Comparison of ENCODE assay signal across 31 cellular contexts in the genomic region with DNA sequence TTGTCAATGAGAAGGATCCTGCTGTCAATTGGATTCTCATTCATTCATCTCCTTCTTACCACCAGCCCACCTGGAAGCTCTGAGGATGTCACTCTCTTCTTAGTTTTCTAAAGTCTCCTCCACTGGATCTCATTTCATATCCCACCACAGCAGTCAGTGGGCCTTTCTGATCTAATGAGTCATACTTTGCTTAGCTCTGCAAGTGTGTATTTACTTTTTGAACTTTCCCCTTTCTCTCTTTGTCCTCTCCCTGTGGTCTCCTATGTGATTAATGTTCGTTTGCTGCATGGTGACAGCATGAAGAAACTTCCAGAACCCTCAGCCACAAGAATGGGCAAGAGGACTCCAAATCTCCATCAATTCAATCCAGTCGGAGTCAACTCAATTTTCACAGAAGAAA.
A peak's percentile ranks its signal among the peaks of the same experiment; 100 is the strongest.
DNase-seq lines count a peak whose midpoint lies in the region; ATAC-seq and FAIRE-seq lines count a peak whose summit lies in the region.
"Had no signal": no experiment of that assay in that cellular context is flagged by ENCODE, and none has a peak within 500 bp of the region (broad histone marks: within the 10 kb centered on the region; RNA-seq: fewer than 3 reads in every experiment).

No MANE protein-coding gene starts in this region.

- peaks cover 10% of the 10 kb centered on the region for H3K9me3 Mint-ChIP-seq in T-helper 2 cell treated with Interferon-gamma antibody and Interleukin-4, amounts not matched to agents 5 μg/mL and 100 μg/mL, for 36 hours
- peaks cover 4% of the 10 kb centered on the region for H3K9me3 Mint-ChIP-seq in activated naive CD8-positive, alpha-beta T cell (ENCODE audit: low read depth)
- H3K9me3 Mint-ChIP-seq in naive thymus-derived CD4-positive, alpha-beta T cell: peaks cover 0 to 5% (median 3%) of the 10 kb centered on the region in 11 donors
- H3K9me3 Mint-ChIP-seq in stimulated activated effector memory CD8-positive, alpha-beta T cell treated with anti-CD3 and anti-CD28 coated beads, Interleukin-12 subunit alpha, Interleukin-12 subunit beta, amount 100 ng/mL, for 72 hours: no peaks in the 10 kb centered on the region
- H3K9me3 Mint-ChIP-seq: activated T-helper 1 cell treated with anti-CD3 and anti-CD28 coated beads, Interleukin-12 subunit alpha, Interleukin-12 subunit beta, Interleukin-2, Interleukin-4 antibody, amounts not matched to agents 30 ng/mL and 10 ng/mL and 1 ng/mL, durations not matched to agents 14 hours and 24 hours and 36 hours had no signal

- peak; percentile 23 for FAIRE-seq in GM19239 (lab: Jason Lieb, UNC)
- FAIRE-seq in HTR-8/SVneo (lab: Jason Lieb, UNC): no peak
- FAIRE-seq: GM18507, keratinocyte, TTC549 had no signal

- H3K27ac Mint-ChIP-seq in T-helper 2 cell treated with Interferon-gamma antibody and Interleukin-4, amounts not matched to agents 5 μg/mL and 100 μg/mL, for 36 hours: peak overlapping the region; percentile 79
- peak overlapping the region; percentile 74 for H3K27ac Mint-ChIP-seq in activated naive CD8-positive, alpha-beta T cell
- peak overlapping the region in 8 of 9 donors; percentile 68 to 92 (median 84) for H3K27ac Mint-ChIP-seq in naive thymus-derived CD4-positive, alpha-beta T cell
- no peak overlapping the region for H3K27ac Mint-ChIP-seq in stimulated activated effector memory CD8-positive, alpha-beta T cell treated with anti-CD3 and anti-CD28 coated beads, Interleukin-12 subunit alpha, Interleukin-12 subunit beta, amount 100 ng/mL, for 72 hours
- H3K27ac Mint-ChIP-seq: activated CD8-positive, alpha-beta memory T cell treated with anti-CD3 and anti-CD28 coated beads, Interleukin-2, amount 10 ng/mL, durations not matched to agents 7 days and 5 days; activated T-helper 1 cell treated with anti-CD3 and anti-CD28 coated beads, Interleukin-12 subunit alpha, Interleukin-12 subunit beta, Interleukin-2, Interleukin-4 antibody, amounts not matched to agents 30 ng/mL and 10 ng/mL and 1 ng/mL, durations not matched to agents 14 hours and 24 hours and 36 hours had no signal

- POLR2A ChIA-PET in naive thymus-derived CD4-positive, alpha-beta T cell (lab: Charles Lee): interaction anchor here (2.2 kb wide), 1 partner anchor 17 kb away, joined by 7 read pairs; no protein-coding TSS in a partner anchor

- H3K27ac ChIP-seq in naive thymus-derived CD4-positive, alpha-beta T cell (ENCODE audit: low read depth, low read length): peak overlapping the region; percentile 14
- H3K27ac ChIP-seq: 22Rv1, adrenal gland, cardiac muscle cell, gastroesophageal sphincter, parathyroid adenoma, PC-9, thyroid gland had no signal

- H3K9me3 ChIP-seq in naive thymus-derived CD4-positive, alpha-beta T cell (ENCODE audit: control insufficient read depth in 2 of 3, low read length in 3 of 3): no peaks in the 10 kb centered on the region
- H3K9me3 ChIP-seq: adrenal gland, gastroesophageal sphincter, thyroid gland had no signal

- peaks cover 5% of the 10 kb centered on the region for H3K27me3 Mint-ChIP-seq in T-helper 2 cell treated with Interferon-gamma antibody and Interleukin-4, amounts not matched to agents 5 μg/mL and 100 μg/mL, for 36 hours (ENCODE audit: low read depth)
- no peaks in the 10 kb centered on the region for H3K27me3 Mint-ChIP-seq in activated naive CD8-positive, alpha-beta T cell
- peaks cover 0 to 3% (median 0%) of the 10 kb centered on the region in 5 donors for H3K27me3 Mint-ChIP-seq in naive thymus-derived CD4-positive, alpha-beta T cell

- intact Hi-C loops in naive thymus-derived CD4-positive, alpha-beta T cell (cut with micrococcal nuclease): loop anchor here in 1 of 2 donors (1.0 kb wide), 1 partner anchor 17 kb away; no protein-coding TSS in a partner anchor

- no peaks in the 10 kb centered on the region for H3K27me3 ChIP-seq in naive thymus-derived CD4-positive, alpha-beta T cell (ENCODE audit: control insufficient read depth in 2 of 2, insufficient read depth in 2 of 2, low read length in 2 of 2)
- H3K27me3 ChIP-seq: adrenal gland, gastroesophageal sphincter, thyroid gland had no signal

- H3K36me3 ChIP-seq in naive thymus-derived CD4-positive, alpha-beta T cell (ENCODE audit: control insufficient read depth in 2 of 3, insufficient read depth in 3 of 3, low read length in 3 of 3): no peaks in the 10 kb centered on the region
- H3K36me3 ChIP-seq: adrenal gland, cardiac muscle cell, gastroesophageal sphincter, thyroid gland had no signal

- ATAC-seq in naive thymus-derived CD4-positive, alpha-beta T cell: no peak
- ATAC-seq in stimulated activated effector memory CD8-positive, alpha-beta T cell treated with anti-CD3 and anti-CD28 coated beads, Interleukin-12 subunit alpha, Interleukin-12 subunit beta, amount 100 ng/mL, for 72 hours: no peak
- ATAC-seq: activated CD8-positive, alpha-beta memory T cell treated with anti-CD3 and anti-CD28 coated beads, Interleukin-2, amount 10 ng/mL, durations not matched to agents 7 days and 5 days; gastroesophageal sphincter; right cardiac atrium had no signal

- H3K4me1 ChIP-seq in naive thymus-derived CD4-positive, alpha-beta T cell (ENCODE audit: control insufficient read depth in 2 of 2, insufficient read depth in 2 of 2, low read length in 2 of 2): peaks cover 0 to 20% of the 10 kb centered on the region in 2 donors
- H3K4me1 ChIP-seq: adrenal gland, gastroesophageal sphincter had no signal

- H3K4me1 Mint-ChIP-seq in T-helper 2 cell treated with Interferon-gamma antibody and Interleukin-4, amounts not matched to agents 5 μg/mL and 100 μg/mL, for 36 hours (ENCODE audit: low read depth): peaks cover 26% of the 10 kb centered on the region
- peaks cover 23% of the 10 kb centered on the region for H3K4me1 Mint-ChIP-seq in activated naive CD8-positive, alpha-beta T cell (ENCODE audit: low read depth)
- peaks cover 8 to 31% (median 29%) of the 10 kb centered on the region in 7 donors for H3K4me1 Mint-ChIP-seq in naive thymus-derived CD4-positive, alpha-beta T cell
- peaks cover 4% of the 10 kb centered on the region for H3K4me1 Mint-ChIP-seq in stimulated activated effector memory CD8-positive, alpha-beta T cell treated with anti-CD3 and anti-CD28 coated beads, Interleukin-12 subunit alpha, Interleukin-12 subunit beta, amount 100 ng/mL, for 72 hours

- no peak for DNase-seq in T-helper 2 cell treated with Interferon-gamma antibody and Interleukin-4, amounts not matched to agents 5 μg/mL and 100 μg/mL, for 36 hours (ENCODE audit: low spot score)
- DNase-seq in T-helper 2 cell (no peak), GM19239 (ENCODE audit: insufficient read length, low spot score) (no peak), hepatic stellate cell (ENCODE audit: low spot score) (no peak), HTR-8/SVneo (ENCODE audit: insufficient read length, low spot score) (no peak)
- no peak for DNase-seq in naive thymus-derived CD4-positive, alpha-beta T cell
- no peak for DNase-seq in stimulated activated effector memory CD8-positive, alpha-beta T cell treated with anti-CD3 and anti-CD28 coated beads, Interleukin-12 subunit alpha, Interleukin-12 subunit beta, amount 100 ng/mL, for 72 hours (ENCODE audit: low spot score in 2 of 2)
- DNase-seq: activated CD4-positive, CD25-positive, alpha-beta regulatory T cell treated with anti-CD3 and anti-CD28 coated beads, Interleukin-2, amount 50 U/mL, for 72 hours; activated CD8-positive, alpha-beta memory T cell treated with anti-CD3 and anti-CD28 coated beads, Interleukin-2, amount 10 ng/mL, durations not matched to agents 7 days and 5 days; adrenal gland; cortex of kidney; GF-D8; KG1; NCI-H1436 treated with DMSO at 0.1 percent for 48 hours; NCI-H510A; PC-9; right cardiac atrium; SHP77 treated with DMSO at 0.1 percent for 48 hours; stimulated activated CD4-positive, alpha-beta T cell treated with anti-CD3 and anti-CD28 coated beads, Interleukin-12 subunit alpha, Interleukin-12 subunit beta, amount 100 ng/mL, for 4 hours; stimulated activated CD4-positive, alpha-beta T cell treated with anti-CD3 and anti-CD28 coated beads, Interleukin-4, amount 100 ng/mL, for 24 hours; thyroid gland had no signal

- no peak overlapping the region for H3K4me3 ChIP-seq in naive thymus-derived CD4-positive, alpha-beta T cell (ENCODE audit: low read length)
- H3K4me3 ChIP-seq: adrenal gland, cardiac muscle cell, gastroesophageal sphincter, PC-9, thyroid gland had no signal

- CTCF ChIA-PET in naive thymus-derived CD4-positive, alpha-beta T cell (lab: Charles Lee): interaction anchor here (1.4 kb wide), 1 partner anchor 23 kb away, joined by 4 read pairs; no protein-coding TSS in a partner anchor

- H3K36me3 Mint-ChIP-seq in T-helper 2 cell treated with Interferon-gamma antibody and Interleukin-4, amounts not matched to agents 5 μg/mL and 100 μg/mL, for 36 hours (ENCODE audit: low read depth): peaks cover 2% of the 10 kb centered on the region
- H3K36me3 Mint-ChIP-seq in activated naive CD8-positive, alpha-beta T cell: peaks cover 3% of the 10 kb centered on the region
- peaks cover 0 to 2% (median 0%) of the 10 kb centered on the region in 5 donors for H3K36me3 Mint-ChIP-seq in naive thymus-derived CD4-positive, alpha-beta T cell
- H3K36me3 Mint-ChIP-seq in stimulated activated effector memory CD8-positive, alpha-beta T cell treated with anti-CD3 and anti-CD28 coated beads, Interleukin-12 subunit alpha, Interleukin-12 subunit beta, amount 100 ng/mL, for 72 hours: no peaks in the 10 kb centered on the region
- H3K36me3 Mint-ChIP-seq: activated CD8-positive, alpha-beta memory T cell treated with anti-CD3 and anti-CD28 coated beads, Interleukin-2, amount 10 ng/mL, durations not matched to agents 7 days and 5 days had no signal

- no peak overlapping the region for H3K4me3 Mint-ChIP-seq in T-helper 2 cell treated with Interferon-gamma antibody and Interleukin-4, amounts not matched to agents 5 μg/mL and 100 μg/mL, for 36 hours
- H3K4me3 Mint-ChIP-seq in activated naive CD8-positive, alpha-beta T cell: no peak overlapping the region
- peak overlapping the region in 5 of 10 donors; percentile 49 to 81 (median 65) for H3K4me3 Mint-ChIP-seq in naive thymus-derived CD4-positive, alpha-beta T cell
- no peak overlapping the region for H3K4me3 Mint-ChIP-seq in stimulated activated effector memory CD8-positive, alpha-beta T cell treated with anti-CD3 and anti-CD28 coated beads, Interleukin-12 subunit alpha, Interleukin-12 subunit beta, amount 100 ng/mL, for 72 hours
- H3K4me3 Mint-ChIP-seq: activated CD8-positive, alpha-beta memory T cell treated with anti-CD3 and anti-CD28 coated beads, Interleukin-2, amount 10 ng/mL, durations not matched to agents 7 days and 5 days; activated T-helper 1 cell treated with anti-CD3 and anti-CD28 coated beads, Interleukin-12 subunit alpha, Interleukin-12 subunit beta, Interleukin-2, Interleukin-4 antibody, amounts not matched to agents 30 ng/mL and 10 ng/mL and 1 ng/mL, durations not matched to agents 14 hours and 24 hours and 36 hours; nephron had no signal
